Comparison of ENCODE assay signal across 11 cellular contexts in genomic region chr17:31309525-31309924, GRCh38. TPM values are rescaled to one million over a fixed set of nuclear protein-coding genes. Genes with fewer than 3 reads are reported as not detected.
DNase-seq lines count a peak whose midpoint lies in the region; ATAC-seq and TF ChIP-seq lines count a peak whose summit lies in the region.
"Had no signal": no experiment of that assay in that cellular context is flagged by ENCODE, and none has a peak within 500 bp of the region (broad histone marks: within the 10 kb centered on the region; RNA-seq: fewer than 3 reads in every experiment).

No MANE protein-coding gene starts in this region.

- no peak for ATAC-seq in DND-41 (ENCODE audit: insufficient read depth, low read depth)
- peak; percentile 35 for ATAC-seq in GM21529 (IDR thresholded peaks at IDR 0.05; ENCODE audit: unreplicated experiment)
- ATAC-seq in memory B cell (ENCODE audit: low read depth), result peak; percentile 81
- ATAC-seq in GM18907 (IDR thresholded peaks at IDR 0.05; ENCODE audit: unreplicated experiment), result no peak
- ATAC-seq: Panc1 had no signal

- H3K27me3 ChIP-seq in DND-41 (ENCODE audit: insufficient read depth, low read length, poor library complexity), result no peaks in the 10 kb centered on the region

- H3K27ac ChIP-seq in DND-41 (ENCODE audit: low read length), result peak overlapping the region; percentile 94

- peaks cover 6% of the 10 kb centered on the region for H3K9me3 Mint-ChIP-seq in T-helper 2 cell treated with Interferon-gamma antibody and Interleukin-4, amounts not matched to agents 5 μg/mL and 100 μg/mL, for 36 hours
- H3K9me3 Mint-ChIP-seq in memory B cell, result peaks cover 4% of the 10 kb centered on the region

- no peaks in the 10 kb centered on the region for H3K27me3 Mint-ChIP-seq in T-helper 2 cell treated with Interferon-gamma antibody and Interleukin-4, amounts not matched to agents 5 μg/mL and 100 μg/mL, for 36 hours (ENCODE audit: low read depth)
- no peaks in the 10 kb centered on the region for H3K27me3 Mint-ChIP-seq in memory B cell

- H3K4me3 Mint-ChIP-seq in T-helper 2 cell treated with Interferon-gamma antibody and Interleukin-4, amounts not matched to agents 5 μg/mL and 100 μg/mL, for 36 hours, result peak overlapping the region; percentile 86
- H3K4me3 Mint-ChIP-seq in memory B cell, result peak overlapping the region; percentile 82

- H3K9ac ChIP-seq in DND-41 (ENCODE audit: low read depth, low read length), result peak overlapping the region; percentile 64

- H3K9me3 ChIP-seq in DND-41 (ENCODE audit: insufficient read depth, low read length, severe bottlenecking), result no peaks in the 10 kb centered on the region

- H3K79me2 ChIP-seq in DND-41 (ENCODE audit: insufficient read depth, low read length), result peaks cover 82% of the 10 kb centered on the region

- H3K4me2 ChIP-seq in DND-41 (ENCODE audit: insufficient read depth, low read length), result peak overlapping the region; percentile 64

- H3K4me1 Mint-ChIP-seq in T-helper 2 cell treated with Interferon-gamma antibody and Interleukin-4, amounts not matched to agents 5 μg/mL and 100 μg/mL, for 36 hours (ENCODE audit: low read depth), result peaks cover 51% of the 10 kb centered on the region
- peaks cover 40% of the 10 kb centered on the region for H3K4me1 Mint-ChIP-seq in memory B cell

- H3K36me3 ChIP-seq in DND-41 (ENCODE audit: insufficient read depth, low read length), result peaks cover 12% of the 10 kb centered on the region

- peak overlapping the region; percentile 74 for H2AFZ ChIP-seq in DND-41 (ENCODE audit: low read depth, low read length)

- peaks cover 66% of the 10 kb centered on the region for H3K36me3 Mint-ChIP-seq in T-helper 2 cell treated with Interferon-gamma antibody and Interleukin-4, amounts not matched to agents 5 μg/mL and 100 μg/mL, for 36 hours (ENCODE audit: low read depth)
- peaks cover 39% of the 10 kb centered on the region for H3K36me3 Mint-ChIP-seq in memory B cell

- H3K4me1 ChIP-seq in DND-41 (ENCODE audit: insufficient read depth, low read length), result peaks cover 76% of the 10 kb centered on the region

- H3K4me3 ChIP-seq in DND-41 (ENCODE audit: low read depth in 1 of 2, low read length in 2 of 2), result peak overlapping the region in 1 of 2 experiments; percentile 54; a peak in 2 of 4 replicates

- H4K20me1 ChIP-seq in DND-41 (ENCODE audit: insufficient read depth, low read length), result no peaks in the 10 kb centered on the region

- DNase-seq in DND-41 (no peak), memory B cell (ENCODE audit: low spot score in 2 of 2) (peak in 1 of 2 donors; percentile 69), mucosa of gallbladder (ENCODE audit: low spot score) (no peak), NCI-H2107 treated with DMSO at 0.1 percent for 48 hours (lab: John Stamatoyannopoulos, UW; ENCODE audit: unreplicated experiment) (no peak)
- DNase-seq in T-helper 2 cell treated with Interferon-gamma antibody and Interleukin-4, amounts not matched to agents 5 μg/mL and 100 μg/mL, for 36 hours (ENCODE audit: low spot score), result no peak
- no peak for DNase-seq in activated CD4-positive, CD25-positive, alpha-beta regulatory T cell (lab: John Stamatoyannopoulos, UW)
- DNase-seq: left colon had no signal

- no peak for TF ChIP-seq CTCF in DND-41 (IDR thresholded peaks at IDR 0.05; ENCODE audit: borderline replicate concordance, extremely low read depth, low read length, poor library complexity, severe bottlenecking)

- peak overlapping the region; percentile 96 for H3K27ac Mint-ChIP-seq in T-helper 2 cell treated with Interferon-gamma antibody and Interleukin-4, amounts not matched to agents 5 μg/mL and 100 μg/mL, for 36 hours
- peak overlapping the region; percentile 90 for H3K27ac Mint-ChIP-seq in memory B cell

RNA-seq across cellular contexts. Expression of gene EVI2B, which starts 4.3 kb away (rescaled TPM):
- total RNA-seq in mucosa of gallbladder, result 13.0 TPM
- total RNA-seq: HT-29 had no signal

RNA-seq across cellular contexts. Expression of gene EVI2A, which starts 11.9 kb away (rescaled TPM):
- 10.9 TPM for total RNA-seq in mucosa of gallbladder
- total RNA-seq: HT-29 had no signal

RNA-seq across cellular contexts. Expression of gene OMG, which starts 12.5 kb away (rescaled TPM):
- 2.3 TPM for total RNA-seq in mucosa of gallbladder
- total RNA-seq: HT-29 had no signal

Comparison
In these comparisons a context has a peak if more than half of its experiments do, and no peak if none do; other contexts are left out.
1. ATAC-seq: peak in GM21529 (single experiment) and memory B cell (single experiment); none in DND-41 (single experiment) and GM18907 (single experiment).